In the genomic region with DNA sequence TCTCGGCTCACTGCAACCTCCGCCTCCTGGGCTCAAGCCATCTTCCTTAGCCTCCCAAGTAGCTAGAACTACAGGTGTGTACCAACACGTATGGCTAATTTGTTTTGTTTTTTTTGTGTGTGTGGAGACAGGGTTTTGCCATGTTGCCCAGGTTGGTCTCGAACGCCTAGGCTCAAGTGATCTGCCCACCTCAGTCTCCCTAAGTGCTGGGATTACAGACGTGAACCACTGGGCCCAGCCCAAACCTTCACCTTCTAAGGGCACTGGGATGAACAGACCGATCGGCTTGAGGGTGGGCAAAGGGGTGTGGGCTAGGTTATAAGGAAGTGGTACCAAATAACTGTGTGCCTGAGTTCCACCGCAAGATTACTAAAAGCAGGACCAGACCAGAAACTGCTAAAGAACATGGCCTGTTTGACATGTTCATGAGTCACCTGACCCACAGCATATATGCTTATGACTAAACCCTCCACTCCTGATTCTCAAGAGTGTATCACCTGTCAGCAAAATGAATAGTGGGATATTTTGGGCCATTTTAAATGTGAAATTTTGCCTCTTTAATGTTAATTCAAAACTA, we compare ENCODE assay signal across 7 cellular contexts. TPM values are rescaled to one million over a fixed set of nuclear protein-coding genes. Genes with fewer than 3 reads are reported as not detected.
DNase-seq lines count a peak whose midpoint lies in the region; ATAC-seq and TF ChIP-seq lines count a peak whose summit lies in the region.
"Had no signal": no experiment of that assay in that cellular context is flagged by ENCODE, and none has a peak within 500 bp of the region (broad histone marks: within the 10 kb centered on the region; RNA-seq: fewer than 3 reads in every experiment).

No MANE protein-coding gene starts in this region.

- WGBS in spleen, 5 donors = 83 to 97% (median 89%) methylated on average over 9 of the region's 9 CpGs

- no peaks in the 10 kb centered on the region for H3K9me3 ChIP-seq in spleen

- ATAC-seq in HG03565 (IDR thresholded peaks at IDR 0.05; ENCODE audit: unreplicated experiment) = peak; percentile 61
- ATAC-seq: natural killer cell had no signal

- H3K4me3 ChIP-seq in spleen = no peak overlapping the region

- TF ChIP-seq CTCF in spleen (IDR thresholded peaks at IDR 0.05 in 8 of 11, conservative IDR thresholded peaks at IDR 0.05 in 3 of 11) = no peak

- H3K27me3 ChIP-seq in spleen (replicated peaks in 1 of 7) = no peaks in the 10 kb centered on the region

- DNase-seq in DMS53 treated with DMSO at 0.1 percent for 48 hours (lab: John Stamatoyannopoulos, UW; ENCODE audit: unreplicated experiment) (peak; percentile 7), NCI-H2171 (lab: John Stamatoyannopoulos, UW) (no peak), spleen (no peak)
- DNase-seq: natural killer cell, NCI-H146, WERI-Rb-1 had no signal

- TF ChIP-seq POLR2A in spleen (IDR thresholded peaks at IDR 0.05) = no peak

- H3K36me3 ChIP-seq in spleen = peaks cover 4 to 63% (median 48%) of the 10 kb centered on the region in 6 donors

- intact Hi-C loops in spleen (cut with DNase I; ENCODE audit: low total_unique reads) = no loop called here

- no peak overlapping the region for H3K27ac ChIP-seq in spleen

- peaks cover 0 to 22% (median 2%) of the 10 kb centered on the region in 6 donors for H3K4me1 ChIP-seq in spleen

RNA-seq across cellular contexts. Expression of gene TMEM97, which starts 8.1 kb away (rescaled TPM):
- total RNA-seq in spleen = 1 to 10 TPM; 3.1 to 7.3 (median 5.8) TPM
- 1 to 10 TPM; 1.5 to 3.2 (median 2.0) TPM for polyA plus RNA-seq in spleen

RNA-seq across cellular contexts. Expression of gene IFT20, which starts 8.2 kb away (rescaled TPM):
- total RNA-seq in spleen = 10 to 100 TPM; 28.4 to 52.2 (median 31.1) TPM
- 10 to 100 TPM; 46.8 to 52.8 (median 52.1) TPM for polyA plus RNA-seq in spleen

RNA-seq across cellular contexts. Expression of gene TNFAIP1, which starts 8.4 kb away (rescaled TPM):
- 100 to 1,000 TPM in 4 of 7 donors, 10 to 100 TPM in 3; 83.8 to 154 (median 108) TPM for total RNA-seq in spleen
- 10 to 100 TPM; 15.2 to 34.2 (median 16.3) TPM for polyA plus RNA-seq in spleen

RNA-seq across cellular contexts. Expression of gene POLDIP2, which starts 30.2 kb away (rescaled TPM):
- total RNA-seq in spleen = 10 to 100 TPM; 45.6 to 62.6 (median 49.0) TPM
- polyA plus RNA-seq in spleen = 10 to 100 TPM; 27.8 to 47.1 (median 38.7) TPM

RNA-seq across cellular contexts. Expression of gene SEBOX, which starts 37.9 kb away (rescaled TPM):
- not detected for total RNA-seq in spleen
- polyA plus RNA-seq in spleen = not detected
- total RNA-seq: natural killer cell had no signal
